In genomic region chr12:4064008-4064407, GRCh38 we compare ENCODE assay signal across 21 cellular contexts.
"Had no signal": no experiment of that assay in that cellular context is flagged by ENCODE, and none has a peak within 500 bp of the region (broad histone marks: within the 10 kb centered on the region; RNA-seq: fewer than 3 reads in every experiment).

No MANE protein-coding gene starts in this region.

- H3K4me1 Mint-ChIP-seq: activated naive CD4-positive, alpha-beta T cell treated with anti-CD3 and anti-CD28 coated beads, Interleukin-2, amount 10 ng/mL, durations not matched to agents 7 days and 5 days; brain; central memory CD8-positive, alpha-beta T cell had no signal

- H3K9me3 Mint-ChIP-seq: activated naive CD4-positive, alpha-beta T cell treated with anti-CD3 and anti-CD28 coated beads, Interleukin-2, amount 10 ng/mL, durations not matched to agents 7 days and 5 days; central memory CD8-positive, alpha-beta T cell had no signal

- H3K27ac Mint-ChIP-seq: activated naive CD4-positive, alpha-beta T cell treated with anti-CD3 and anti-CD28 coated beads, Interleukin-2, amount 10 ng/mL, durations not matched to agents 7 days and 5 days; brain had no signal

- H3K27me3 Mint-ChIP-seq: activated naive CD4-positive, alpha-beta T cell treated with anti-CD3 and anti-CD28 coated beads, Interleukin-2, amount 10 ng/mL, durations not matched to agents 7 days and 5 days; brain had no signal

- H3K36me3 Mint-ChIP-seq: activated naive CD4-positive, alpha-beta T cell treated with anti-CD3 and anti-CD28 coated beads, Interleukin-2, amount 10 ng/mL, durations not matched to agents 7 days and 5 days; brain had no signal

- H3K4me3 Mint-ChIP-seq: activated naive CD4-positive, alpha-beta T cell treated with anti-CD3 and anti-CD28 coated beads, Interleukin-2, amount 10 ng/mL, durations not matched to agents 7 days and 5 days; brain; central memory CD8-positive, alpha-beta T cell had no signal

- DNase-seq: activated CD4-positive, alpha-beta T cell treated with anti-CD3 and anti-CD28 coated beads, Interleukin-2, amount 50 U/mL, for 48 hours; activated CD4-positive, CD25-positive, alpha-beta regulatory T cell; activated effector memory CD4-positive, alpha-beta T cell treated with anti-CD3 and anti-CD28 coated beads, Interleukin-2, amount 50 U/mL, for 16 hours; activated naive CD4-positive, alpha-beta T cell treated with anti-CD3 and anti-CD28 coated beads, Interleukin-2, amount 10 ng/mL, durations not matched to agents 7 days and 5 days; amygdala; IMR-90; Kasumi-1; KBM-7; NCI-H1048; NCI-H146; NCI-H187 treated with DMSO at 0.1 percent for 48 hours; NCI-H2081 treated with DMSO at 0.1 percent for 48 hours; NCI-H446; NCI-H524; Peyer's patch; Right ventricle myocardium superior; SJCRH30; SK-N-SH; T-helper 1 cell had no signal
